ENCODE assay signal across 1 cellular context in genomic region chr19:42108527-42109389, GRCh38.
TF ChIP-seq lines count a peak whose summit lies in the region.

No MANE protein-coding gene starts in this region.

TF ChIP-seq in GM12878, 131 proteins besides CTCF, POLR2A, EP300 and RAD21 (continued from another document):
- TF ChIP-seq CUX1 (IDR thresholded peaks at IDR 0.05; ENCODE audit: insufficient replicate concordance, low read depth, low read length) (peak; percentile 47), PRDM15 (CRISPR knock-in tag; IDR thresholded peaks at IDR 0.05) (no peak), KLF5 (IDR thresholded peaks at IDR 0.05; ENCODE audit: partially characterized antibody) (no peak), ELK1 (IDR thresholded peaks at IDR 0.05; ENCODE audit: low read depth, low read length) (no peak), NFIC (IDR thresholded peaks at IDR 0.05; ENCODE audit: low read depth, low read length) (no peak), RELB (IDR thresholded peaks at IDR 0.05; ENCODE audit: low read depth) (no peak), SMARCA5 (IDR thresholded peaks at IDR 0.05) (peak; percentile 97), POU2F2 (IDR thresholded peaks at IDR 0.05; ENCODE audit: borderline replicate concordance, low read depth, low read length) (peak; percentile 86), ZBTB33 (IDR thresholded peaks at IDR 0.05) (no peak), PAX5 (IDR thresholded peaks at IDR 0.05; ENCODE audit: borderline replicate concordance, low read depth, low read length) (peak; percentile 43; the same call in 1 of the 2 replicates), FOXK2 (IDR thresholded peaks at IDR 0.05) (no peak), LARP7 (IDR thresholded peaks at IDR 0.05) (0 out of 2 replicates have a peak, but pooled peaks have one; percentile 22), NRF1 (conservative IDR thresholded peaks at IDR 0.05; ENCODE audit: low read depth, low read length) (no peak), ATF7 (IDR thresholded peaks at IDR 0.05; ENCODE audit: low read depth) (no peak), CHD1 (IDR thresholded peaks at IDR 0.05; ENCODE audit: low read depth, low read length) (no peak), KAT2A (conservative IDR thresholded peaks at IDR 0.05; ENCODE audit: control insufficient read depth, low read depth, low read length) (no peak), WRNIP1 (IDR thresholded peaks at IDR 0.05; ENCODE audit: borderline replicate concordance, low read depth, low read length) (peak; percentile 96; the same call in 1 of the 2 replicates), BACH1 (IDR thresholded peaks at IDR 0.05; ENCODE audit: borderline replicate concordance) (no peak), PAX8 (IDR thresholded peaks at IDR 0.05) (no peak), MEF2A (IDR thresholded peaks at IDR 0.05; ENCODE audit: insufficient read depth, low read depth, low read length) (0 out of 2 replicates have a peak, but pooled peaks have one; percentile 30), MXI1 (IDR thresholded peaks at IDR 0.05; ENCODE audit: low read depth, low read length) (peak; percentile 78; the same call in 1 of the 2 replicates), HSF1 (IDR thresholded peaks at IDR 0.05; ENCODE audit: low read depth, low read length) (peak; percentile 75; the same call in 1 of the 2 replicates), USF2 (IDR thresholded peaks at IDR 0.05; ENCODE audit: borderline replicate concordance, low read depth, low read length) (no peak), ZNF384 (IDR thresholded peaks at IDR 0.05; ENCODE audit: borderline replicate concordance, low read depth, low read length) (peak; percentile 58), ZNF207 (IDR thresholded peaks at IDR 0.05; ENCODE audit: borderline replicate concordance) (0 out of 2 replicates have a peak, but pooled peaks have one; percentile 48), CEBPB (IDR thresholded peaks at IDR 0.05; ENCODE audit: borderline replicate concordance in 1 of 2, low read depth in 2 of 2, low read length in 2 of 2) (no peak), POLR2AphosphoS5 (IDR thresholded peaks at IDR 0.05; ENCODE audit: low read length) (no peak), MEF2B (IDR thresholded peaks at IDR 0.05; ENCODE audit: partially characterized antibody, poor library complexity, severe bottlenecking) (no peak), CBX5 (IDR thresholded peaks at IDR 0.05; ENCODE audit: low read depth) (no peak), SMC3 (IDR thresholded peaks at IDR 0.05; ENCODE audit: borderline replicate concordance, low read length) (peak; percentile 100), ZNF622 (IDR thresholded peaks at IDR 0.05) (no peak), RB1 (IDR thresholded peaks at IDR 0.05; ENCODE audit: borderline replicate concordance) (peak; percentile 83; the same call in 1 of the 2 replicates), RCOR1 (conservative IDR thresholded peaks at IDR 0.05; ENCODE audit: low read depth, low read length) (no peak), NBN (IDR thresholded peaks at IDR 0.05) (peak; percentile 86), ZSCAN29 (IDR thresholded peaks at IDR 0.05) (0 out of 2 replicates have a peak, but pooled peaks have one; percentile 9), CREB1 (IDR thresholded peaks at IDR 0.05; ENCODE audit: low read depth) (peak; percentile 50; the same call in 1 of the 2 replicates)
